8 cellular contexts compared by ENCODE assay signal in genomic region chr5:132012385-132013005, GRCh38. TPM values are rescaled to one million over a fixed set of nuclear protein-coding genes. Genes with fewer than 3 reads are reported as not detected.
A peak's percentile ranks its signal among the peaks of the same experiment; 100 is the strongest.
DNase-seq lines count a peak whose midpoint lies in the region; ATAC-seq and TF ChIP-seq lines count a peak whose summit lies in the region.

No MANE protein-coding gene starts in this region.

- POLR2A ChIA-PET in CD8-positive, alpha-beta memory T cell (lab: Charles Lee): no interaction called here

- H3K9me3 Mint-ChIP-seq in CD8-positive, alpha-beta memory T cell: no peaks in the 10 kb centered on the region

- CTCF ChIA-PET in CD8-positive, alpha-beta memory T cell (lab: Charles Lee): interaction anchor here (1.0 to 1.8 kb wide), 3 partner anchors 51 to 423 kb away, joined by 4 to 7 read pairs (median 6); no protein-coding TSS in a partner anchor

- peak overlapping the region in 6 of 8 donors; percentile 32 to 77 (median 58) for H3K27ac Mint-ChIP-seq in CD8-positive, alpha-beta memory T cell

- peaks cover 9 to 22% of the 10 kb centered on the region in 2 donors for H3K27me3 Mint-ChIP-seq in CD8-positive, alpha-beta memory T cell

- peaks cover 14% of the 10 kb centered on the region for H3K4me1 ChIP-seq in CD8-positive, alpha-beta memory T cell (ENCODE audit: insufficient read depth, low read length)
- peaks cover 6% of the 10 kb centered on the region for H3K4me1 ChIP-seq in upper lobe of right lung

- no peaks in the 10 kb centered on the region for H3K9me3 ChIP-seq in CD8-positive, alpha-beta memory T cell (ENCODE audit: low read length)
- no peaks in the 10 kb centered on the region for H3K9me3 ChIP-seq in upper lobe of right lung

- peak; percentile 19 for ATAC-seq in upper lobe of right lung

- peak overlapping the region; percentile 74 to 89 (median 78) for H3K4me3 Mint-ChIP-seq in CD8-positive, alpha-beta memory T cell

- H3K4me3 ChIP-seq in CD8-positive, alpha-beta memory T cell (ENCODE audit: low read length): no peak overlapping the region
- no peak overlapping the region for H3K4me3 ChIP-seq in upper lobe of right lung

- TF ChIP-seq CTCF in upper lobe of right lung (IDR thresholded peaks at IDR 0.05): no peak

- H3K36me3 ChIP-seq in CD8-positive, alpha-beta memory T cell (ENCODE audit: insufficient read depth, low read length): no peaks in the 10 kb centered on the region
- H3K36me3 ChIP-seq in upper lobe of right lung: no peaks in the 10 kb centered on the region

- H3K36me3 Mint-ChIP-seq in CD8-positive, alpha-beta memory T cell: no peaks in the 10 kb centered on the region

- no peak for DNase-seq in CD8-positive, alpha-beta memory T cell
- peak; percentile 22 for DNase-seq in MV-4-11 (lab: John Stamatoyannopoulos, UW)
- peak; percentile 22 for DNase-seq in brain pericyte (ENCODE audit: low read depth, low spot score)
- peak; percentile 53 for DNase-seq in kidney tubule cell (ENCODE audit: low spot score)
- DNase-seq in upper lobe of right lung: peak; percentile 73
- DNase-seq in NCI-H2171 treated with DMSO at 0.1 percent for 48 hours (lab: John Stamatoyannopoulos, UW): no peak
- DNase-seq in SW480 (ENCODE audit: low spot score): no peak
- no peak for DNase-seq in NCI-H345 treated with DMSO at 0.1 percent for 48 hours (lab: John Stamatoyannopoulos, UW; ENCODE audit: unreplicated experiment)

- intact Hi-C loops in upper lobe of right lung (cut with DNase I): no loop called here

- peaks cover 35 to 45% (median 44%) of the 10 kb centered on the region in 3 donors for H3K4me1 Mint-ChIP-seq in CD8-positive, alpha-beta memory T cell

- H3K27me3 ChIP-seq in CD8-positive, alpha-beta memory T cell (ENCODE audit: insufficient read depth, low read length, poor library complexity, severe bottlenecking): peaks cover 3% of the 10 kb centered on the region
- H3K27me3 ChIP-seq in upper lobe of right lung: peaks cover 28% of the 10 kb centered on the region

- H3K27ac ChIP-seq in CD8-positive, alpha-beta memory T cell (ENCODE audit: low read depth, low read length): no peak overlapping the region
- no peak overlapping the region for H3K27ac ChIP-seq in upper lobe of right lung

RNA-seq across cellular contexts. Expression of gene ACSL6, which starts 1.0 kb away (rescaled TPM):
- 10 to 100 TPM; 21.8 to 22.7 TPM for total RNA-seq in CD8-positive, alpha-beta memory T cell
- 20.7 TPM for polyA plus RNA-seq in CD8-positive, alpha-beta memory T cell
- 0.98 TPM for total RNA-seq in upper lobe of right lung

RNA-seq across cellular contexts. Expression of gene IL3, which starts 48.0 kb away (rescaled TPM):
- 10 to 100 TPM; 69.7 to 71.9 TPM for total RNA-seq in CD8-positive, alpha-beta memory T cell
- polyA plus RNA-seq in CD8-positive, alpha-beta memory T cell: not detected
- total RNA-seq in upper lobe of right lung: not detected

Comparison
In these comparisons a context has a peak if more than half of its experiments do, and no peak if none do; other contexts are left out.
1. DNase-seq: peak in MV-4-11 (single experiment), brain pericyte (single experiment), kidney tubule cell (single experiment) and upper lobe of right lung (single experiment); none in CD8-positive, alpha-beta memory T cell (0 of 5), NCI-H2171 treated with DMSO at 0.1 percent for 48 hours (single experiment), SW480 (single experiment) and NCI-H345 treated with DMSO at 0.1 percent for 48 hours (single experiment).
2. RNA of gene ACSL6, which starts 1.0 kb away (total RNA-seq): 21.8 to 22.7 TPM in CD8-positive, alpha-beta memory T cell; 0.98 TPM in upper lobe of right lung (single experiment); every median in the first group is over 10 times any median in the second.
3. RNA of gene IL3, which starts 48.0 kb away (total RNA-seq): 69.7 to 71.9 TPM in CD8-positive, alpha-beta memory T cell; not detected in upper lobe of right lung (single experiment); every median in the first group is over 10 times any median in the second.